Comparison of ENCODE assay signal across 12 cellular contexts in genomic region chr15:36356978-36357582, GRCh38.
DNase-seq lines count a peak whose midpoint lies in the region; ATAC-seq and TF ChIP-seq lines count a peak whose summit lies in the region.
"Had no signal": no experiment of that assay in that cellular context is flagged by ENCODE, and none has a peak within 500 bp of the region (broad histone marks: within the 10 kb centered on the region; RNA-seq: fewer than 3 reads in every experiment).

No MANE protein-coding gene starts in this region.

- H3K27ac Mint-ChIP-seq in stimulated activated naive CD8-positive, alpha-beta T cell treated with anti-CD3 and anti-CD28 coated beads, Interleukin-15, amount 100 ng/mL, for 72 hours, result no peak overlapping the region
- H3K27ac Mint-ChIP-seq: activated naive CD4-positive, alpha-beta T cell treated with anti-CD3 and anti-CD28 coated beads, Interleukin-2, amount 50 U/mL, for 72 hours had no signal

- intact Hi-C loops in cardiac septum (cut with DNase I), result no loop called here
- intact Hi-C loops in left lung (cut with DNase I), result no loop called here
- intact Hi-C loops in aorta (cut with DNase I), result loop anchor here in 1 of 2 donors (10.0 kb wide), 1 partner anchor 248 kb away; no protein-coding TSS in a partner anchor

- in situ Hi-C loops in astrocyte of the cerebellum (cut with HindIII; ENCODE audit: low sequenced_read_pairs), result no loop called here

- H3K4me3 Mint-ChIP-seq in stimulated activated naive CD8-positive, alpha-beta T cell treated with anti-CD3 and anti-CD28 coated beads, Interleukin-15, amount 100 ng/mL, for 72 hours, result no peak overlapping the region

- no peaks in the 10 kb centered on the region for H3K9me3 ChIP-seq in cardiac muscle cell (ENCODE audit: low read depth)
- peaks cover 0 to 2% of the 10 kb centered on the region in 2 donors for H3K9me3 ChIP-seq in left lung
- no peaks in the 10 kb centered on the region for H3K9me3 ChIP-seq in aorta (ENCODE audit: control insufficient read depth, low read length)
- H3K9me3 ChIP-seq: upper lobe of right lung had no signal

- H3K4me1 ChIP-seq in cardiac muscle cell (ENCODE audit: low read depth) (peaks cover 45% of the 10 kb centered on the region), left lung (no peaks in the 10 kb centered on the region), aorta (ENCODE audit: control insufficient read depth in 1 of 2, insufficient read depth in 2 of 2, low read length in 2 of 2) (peaks cover 6 to 7% of the 10 kb centered on the region in 2 donors)

- DNase-seq in cardiac muscle cell (ENCODE audit: low read depth in 1 of 2, low spot score in 1 of 2), result peak in 1 of 2 donors; percentile 78
- no peak for DNase-seq in cardiac septum (ENCODE audit: low spot score)
- peak; percentile 81 for DNase-seq in astrocyte of the cerebellum (ENCODE audit: low read depth)
- no peak for DNase-seq in left lung
- no peak for DNase-seq in aorta
- DNase-seq in SK-N-DZ (ENCODE audit: low spot score), result no peak
- DNase-seq in stimulated activated naive CD8-positive, alpha-beta T cell treated with anti-CD3 and anti-CD28 coated beads, Interleukin-15, amount 100 ng/mL, for 72 hours, result no peak
- DNase-seq: activated CD4-positive, CD25-positive, alpha-beta regulatory T cell; Kasumi-1; upper lobe of right lung had no signal

- H3K4me1 Mint-ChIP-seq in stimulated activated naive CD8-positive, alpha-beta T cell treated with anti-CD3 and anti-CD28 coated beads, Interleukin-15, amount 100 ng/mL, for 72 hours, result no peaks in the 10 kb centered on the region

- no peaks in the 10 kb centered on the region for H3K9me3 Mint-ChIP-seq in stimulated activated naive CD8-positive, alpha-beta T cell treated with anti-CD3 and anti-CD28 coated beads, Interleukin-15, amount 100 ng/mL, for 72 hours
- H3K9me3 Mint-ChIP-seq: activated naive CD4-positive, alpha-beta T cell treated with anti-CD3 and anti-CD28 coated beads, Interleukin-2, amount 50 U/mL, for 72 hours had no signal

- TF ChIP-seq CTCF in cardiac muscle cell (IDR thresholded peaks at IDR 0.05; ENCODE audit: low read depth, low read length) (no peak), astrocyte of the cerebellum (IDR thresholded peaks at IDR 0.05; ENCODE audit: low read depth, low read length, missing control alignments) (no peak), left lung (IDR thresholded peaks at IDR 0.05) (no peak)

- H3K4me3 ChIP-seq in cardiac muscle cell, result no peak overlapping the region
- no peak overlapping the region for H3K4me3 ChIP-seq in astrocyte of the cerebellum (ENCODE audit: low read depth, low read length)
- H3K4me3 ChIP-seq in left lung, result no peak overlapping the region
- H3K4me3 ChIP-seq in aorta (ENCODE audit: low read length in 2 of 2), result no peak overlapping the region
- H3K4me3 ChIP-seq: upper lobe of right lung had no signal

- H3K27me3 ChIP-seq in cardiac muscle cell, result no peaks in the 10 kb centered on the region
- H3K27me3 ChIP-seq in left lung, result no peaks in the 10 kb centered on the region
- no peaks in the 10 kb centered on the region for H3K27me3 ChIP-seq in aorta (ENCODE audit: control insufficient read depth in 1 of 2, insufficient read depth in 2 of 2, low read length in 1 of 2)
- H3K27me3 ChIP-seq: upper lobe of right lung had no signal

- WGBS in aorta, 2 donors, result 2% methylated on average over 8 of the region's 8 CpGs

- H3K27ac ChIP-seq in cardiac muscle cell, result peak overlapping the region; percentile 49
- H3K27ac ChIP-seq in left lung, result no peak overlapping the region
- H3K27ac ChIP-seq in aorta (ENCODE audit: low read depth in 1 of 2, low read length in 2 of 2), result peak overlapping the region; percentile 51 to 85
- H3K27ac ChIP-seq: upper lobe of right lung had no signal

- H3K36me3 ChIP-seq in cardiac muscle cell, result no peaks in the 10 kb centered on the region
- H3K36me3 ChIP-seq in left lung, result no peaks in the 10 kb centered on the region
- no peaks in the 10 kb centered on the region for H3K36me3 ChIP-seq in aorta (ENCODE audit: control insufficient read depth in 1 of 2, insufficient read depth in 2 of 2, low read length in 1 of 2)
- H3K36me3 ChIP-seq: upper lobe of right lung had no signal

- H3K27me3 Mint-ChIP-seq in stimulated activated naive CD8-positive, alpha-beta T cell treated with anti-CD3 and anti-CD28 coated beads, Interleukin-15, amount 100 ng/mL, for 72 hours, result no peaks in the 10 kb centered on the region

- peak; percentile 81 for ATAC-seq in left lung
- ATAC-seq in aorta (ENCODE audit: low FRiP score), result peak; percentile 89
- ATAC-seq in GM18511 (IDR thresholded peaks at IDR 0.05; ENCODE audit: unreplicated experiment), result no peak
- no peak for ATAC-seq in stimulated activated naive CD8-positive, alpha-beta T cell treated with anti-CD3 and anti-CD28 coated beads, Interleukin-15, amount 100 ng/mL, for 72 hours
- ATAC-seq: activated naive CD4-positive, alpha-beta T cell treated with anti-CD3 and anti-CD28 coated beads, Interleukin-2, amount 50 U/mL, for 72 hours; upper lobe of right lung had no signal

Comparison
In these comparisons a context has a peak if more than half of its experiments do, and no peak if none do; other contexts are left out.
1. H3K27ac ChIP-seq: peak in cardiac muscle cell (single experiment) and aorta (2 of 2); none in left lung (0 of 2).
2. ATAC-seq: peak in left lung (single experiment) and aorta (single experiment); none in GM18511 (single experiment) and stimulated activated naive CD8-positive, alpha-beta T cell treated with anti-CD3 and anti-CD28 coated beads, Interleukin-15, amount 100 ng/mL, for 72 hours (single experiment).